ENCODE assay signal across 29 cellular contexts in genomic region chr13:98020271-98020670, GRCh38.
"Had no signal": no experiment of that assay in that cellular context is flagged by ENCODE, and none has a peak within 500 bp of the region (broad histone marks: within the 10 kb centered on the region; RNA-seq: fewer than 3 reads in every experiment).

No MANE protein-coding gene starts in this region.

- H2AFZ ChIP-seq: hepatocyte had no signal

- H3K4me2 ChIP-seq: hepatocyte had no signal

- H3K9me3 ChIP-seq: gastrocnemius medialis, pancreas, prostate gland, stomach, thyroid gland, upper lobe of left lung, vagina had no signal

- FAIRE-seq: keratinocyte, pancreas had no signal

- H3K27me3 Mint-ChIP-seq: effector memory CD8-positive, alpha-beta T cell; naive thymus-derived CD8-positive, alpha-beta T cell; stimulated activated naive B cell treated with anti-CD40 and anti-IgM and Interleukin-4, amounts not matched to agents 10 μg/mL and 1 μg/mL and 100 μg/mL, for 72 hours had no signal

- H3K4me3 ChIP-seq: coronary artery, gastrocnemius medialis, hepatocyte, pancreas, prostate gland, stomach, thyroid gland, upper lobe of left lung, vagina had no signal

- H3K27ac Mint-ChIP-seq: activated naive CD4-positive, alpha-beta T cell treated with anti-CD3 and anti-CD28 coated beads, Interleukin-2, amount 50 U/mL, for 72 hours; activated T-cell treated with anti-CD3 and anti-CD28 coated beads, Interleukin-2, amount 50 U/mL, for 72 hours; effector memory CD8-positive, alpha-beta T cell; stimulated activated naive B cell treated with anti-CD40 and anti-IgM and Interleukin-4, amounts not matched to agents 10 μg/mL and 1 μg/mL and 100 μg/mL, for 72 hours; T-helper 2 cell treated with Interferon-gamma antibody and Interleukin-4, amounts not matched to agents 5 μg/mL and 100 μg/mL, for 36 hours had no signal

- H3K9me3 Mint-ChIP-seq: activated naive CD4-positive, alpha-beta T cell treated with anti-CD3 and anti-CD28 coated beads, Interleukin-2, amount 50 U/mL, for 72 hours; activated T-cell treated with anti-CD3 and anti-CD28 coated beads, Interleukin-2, amount 50 U/mL, for 72 hours; effector memory CD8-positive, alpha-beta T cell; naive thymus-derived CD8-positive, alpha-beta T cell; neural crest cell; stimulated activated naive B cell treated with anti-CD40 and anti-IgM and Interleukin-4, amounts not matched to agents 10 μg/mL and 1 μg/mL and 100 μg/mL, for 72 hours; T-helper 2 cell treated with Interferon-gamma antibody and Interleukin-4, amounts not matched to agents 5 μg/mL and 100 μg/mL, for 36 hours had no signal

- H3K4me3 Mint-ChIP-seq: activated T-cell treated with anti-CD3 and anti-CD28 coated beads, Interleukin-2, amount 50 U/mL, for 72 hours; effector memory CD8-positive, alpha-beta T cell; naive thymus-derived CD8-positive, alpha-beta T cell; neural crest cell; stimulated activated naive B cell treated with anti-CD40 and anti-IgM and Interleukin-4, amounts not matched to agents 10 μg/mL and 1 μg/mL and 100 μg/mL, for 72 hours; T-helper 2 cell treated with Interferon-gamma antibody and Interleukin-4, amounts not matched to agents 5 μg/mL and 100 μg/mL, for 36 hours had no signal

- ATAC-seq: activated naive CD4-positive, alpha-beta T cell treated with anti-CD3 and anti-CD28 coated beads, Interleukin-2, amount 50 U/mL, for 72 hours; activated T-cell treated with anti-CD3 and anti-CD28 coated beads, Interleukin-2, amount 50 U/mL, for 72 hours; effector memory CD8-positive, alpha-beta T cell; gastrocnemius medialis; left colon; naive thymus-derived CD8-positive, alpha-beta T cell; pancreas; stimulated activated naive B cell treated with anti-CD40 and anti-IgM and Interleukin-4, amounts not matched to agents 10 μg/mL and 1 μg/mL and 100 μg/mL, for 72 hours had no signal

- H3K27ac ChIP-seq: coronary artery, gastrocnemius medialis, hepatocyte, pancreas, prostate gland, stomach, thyroid gland, upper lobe of left lung, vagina had no signal

- H3K4me1 ChIP-seq: gastrocnemius medialis, pancreas, prostate gland, stomach, vagina had no signal

- H3K4me1 Mint-ChIP-seq: stimulated activated naive B cell treated with anti-CD40 and anti-IgM and Interleukin-4, amounts not matched to agents 10 μg/mL and 1 μg/mL and 100 μg/mL, for 72 hours had no signal

- DNase-seq: activated CD4-positive, alpha-beta T cell treated with anti-CD3 and anti-CD28 coated beads for 4 hours; activated CD4-positive, alpha-beta T cell treated with anti-CD3 and anti-CD28 coated beads, Interleukin-2, amount 50 U/mL, for 4 hours; activated CD4-positive, CD25-positive, alpha-beta regulatory T cell; activated naive CD4-positive, alpha-beta T cell; activated T-cell treated with anti-CD3 and anti-CD28 coated beads for 4 hours; activated T-cell treated with anti-CD3 and anti-CD28 coated beads, Interleukin-2, amount 50 U/mL, for 72 hours; cerebellar nuclear complex; effector memory CD8-positive, alpha-beta T cell; erythroblast; gastrocnemius medialis; left colon; naive thymus-derived CD8-positive, alpha-beta T cell; nucleus accumbens; pancreas; retina; stimulated activated CD4-positive, alpha-beta T cell treated with anti-CD3 and anti-CD28 coated beads, Interleukin-15, amount 100 ng/mL, for 24 hours; stimulated activated CD4-positive, alpha-beta T cell treated with anti-CD3 and anti-CD28 coated beads, Interleukin-2, amount 100 ng/mL, for 24 hours; stimulated activated naive B cell treated with anti-CD40 and anti-IgM and Interleukin-4, amounts not matched to agents 10 μg/mL and 1 μg/mL and 100 μg/mL, for 72 hours; stomach; thyroid gland; upper lobe of left lung had no signal

- H3K27me3 ChIP-seq: gastrocnemius medialis, hepatocyte, pancreas, stomach, thyroid gland, upper lobe of left lung, vagina had no signal
